8 cellular contexts compared by ENCODE assay signal in the genomic region with DNA sequence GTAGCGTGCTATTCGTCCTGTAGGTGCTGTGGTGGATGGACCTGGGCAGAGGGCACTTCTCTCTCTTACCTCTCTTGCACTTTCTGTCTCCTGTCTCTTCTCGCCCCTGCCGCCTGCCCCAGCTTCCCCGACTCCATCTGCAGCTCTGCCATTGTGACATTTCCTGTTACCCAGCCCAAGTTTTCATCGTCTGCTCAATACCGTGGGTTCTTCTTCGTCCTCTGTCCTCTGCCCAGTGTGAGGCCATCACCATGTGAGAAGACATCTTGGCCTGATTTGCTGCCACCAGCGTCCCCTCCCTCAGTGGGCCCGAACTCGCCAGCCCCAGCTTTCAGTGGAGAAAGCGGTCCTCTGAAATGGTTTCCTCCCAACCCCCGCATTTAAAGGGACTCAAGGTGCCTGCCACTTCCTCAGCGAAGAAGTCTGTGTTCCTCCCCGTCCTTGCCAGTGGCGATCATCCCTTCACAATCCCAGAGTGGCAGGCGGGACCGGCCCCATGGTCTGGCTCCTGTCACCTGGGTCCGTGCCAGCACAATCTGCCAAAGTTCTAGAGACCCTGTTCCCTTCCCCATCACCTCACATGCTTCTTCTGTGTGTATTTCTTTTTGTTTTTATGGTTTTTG. TPM values are rescaled to one million over a fixed set of nuclear protein-coding genes. Genes with fewer than 3 reads are reported as not detected.
DNase-seq lines count a peak whose midpoint lies in the region; ATAC-seq, FAIRE-seq and TF ChIP-seq lines count a peak whose summit lies in the region.

No MANE protein-coding gene starts in this region.

- TF ChIP-seq CTCF in NB4 (IDR thresholded peaks at IDR 0.05; ENCODE audit: low read depth, low read length), result no peak
- no peak for TF ChIP-seq CTCF in K562 (IDR thresholded peaks at IDR 0.05 in 2 of 3, conservative IDR thresholded peaks at IDR 0.05 in 1 of 3; ENCODE audit: insufficient read depth in 2 of 3, low read depth in 1 of 3, low read length in 3 of 3)
- TF ChIP-seq CTCF in neural progenitor cell (IDR thresholded peaks at IDR 0.05), result no peak

- H3K4me2 ChIP-seq in K562 (ENCODE audit: insufficient read depth, low read length) (no peak overlapping the region), neural progenitor cell (no peak overlapping the region)

- POLR2A ChIA-PET in K562 (lab: Yijun Ruan, JAX), result interaction anchor here (0.6 to 1.5 kb wide), 4 partner anchors 9 to 1465 kb away, joined by 3 to 11 read pairs (median 4); a partner anchor contains a TSS

- no peaks in the 10 kb centered on the region for H3F3A ChIP-seq in neural progenitor cell (ENCODE audit: low read depth)

- TF ChIP-seq EP300 in K562 (IDR thresholded peaks at IDR 0.05; ENCODE audit: low read length), result no peak

- no TSS peak for BruUV-seq in K562 (replicated peaks; lab: Mats Ljungman, UMichigan)

- peak overlapping the region; percentile 3 for H3K27ac Mint-ChIP-seq in neural progenitor cell

- TF ChIP-seq RAD21 in K562 (CRISPR knock-in tag; conservative IDR thresholded peaks at IDR 0.05 in 1 of 2, IDR thresholded peaks at IDR 0.05 in 1 of 2), result no peak

- peaks cover 4% of the 10 kb centered on the region for H3K4me1 Mint-ChIP-seq in neural progenitor cell

- H3K4me1 ChIP-seq in K562 (replicated peaks in 1 of 2; ENCODE audit: control insufficient read depth in 2 of 2, insufficient read depth in 2 of 2, low read length in 2 of 2) (peaks cover 9 to 22% of the 10 kb centered on the region in 2 experiments; a peak in 4 of 5 replicates), neural progenitor cell (no peaks in the 10 kb centered on the region)

- peaks cover 4 to 14% of the 10 kb centered on the region in 2 experiments; a peak in 4 of 5 replicates for H3K27me3 ChIP-seq in K562 (ENCODE audit: control insufficient read depth in 2 of 2, insufficient read depth in 2 of 2, low read length in 2 of 2)
- no peaks in the 10 kb centered on the region for H3K27me3 ChIP-seq in neural progenitor cell

- CTCF ChIA-PET in K562 (lab: Yijun Ruan, JAX; ENCODE audit: low intra/inter-chr PET ratio), result no interaction called here

- H3K79me2 ChIP-seq in K562 (ENCODE audit: control insufficient read depth, insufficient read depth, low read length), result no peaks in the 10 kb centered on the region
- H3K79me2 ChIP-seq in neural progenitor cell (ENCODE audit: low read depth), result no peaks in the 10 kb centered on the region

- peak; percentile 11 for ATAC-seq in GM18517 (IDR thresholded peaks at IDR 0.05; ENCODE audit: unreplicated experiment)
- ATAC-seq in K562, result no peak

- H3K9ac ChIP-seq in K562 (ENCODE audit: insufficient read depth in 1 of 2, low read depth in 2 of 2, low read length in 2 of 2) (peak overlapping the region in 1 of 2 experiments; percentile 56; a peak in 1 of 4 replicates), neural progenitor cell (no peak overlapping the region)

- H3K36me3 Mint-ChIP-seq in neural progenitor cell, result peaks cover 12% of the 10 kb centered on the region

- intact Hi-C loops in K562 (cut with micrococcal nuclease), result no loop called here

- H3K9me3 ChIP-seq in K562 (replicated peaks; ENCODE audit: control insufficient read depth, insufficient read depth, low read depth, low read length) (no peaks in the 10 kb centered on the region), neural progenitor cell (ENCODE audit: low read depth) (no peaks in the 10 kb centered on the region)

- no peak overlapping the region for H3K27ac ChIP-seq in K562 (ENCODE audit: extremely low read depth, low read depth, low read length)
- H3K27ac ChIP-seq in neural progenitor cell, result peak overlapping the region; percentile 38

- no peaks in the 10 kb centered on the region for H3K9me1 ChIP-seq in K562 (ENCODE audit: control insufficient read depth, insufficient read depth, low read length)

- H2AFZ ChIP-seq in K562 (ENCODE audit: low read depth, low read length), result no peak overlapping the region
- no peak overlapping the region for H2AFZ ChIP-seq in neural progenitor cell (replicated peaks)

- H3K4me3 Mint-ChIP-seq in neural progenitor cell, result no peak overlapping the region

- H3K27me3 Mint-ChIP-seq in neural progenitor cell (ENCODE audit: insufficient read depth, low read depth), result peaks cover 4% of the 10 kb centered on the region

- 45% methylated on average over 16 of the region's 19 CpGs for WGBS in K562 (ENCODE audit: insufficient coverage, low coverage, missing lambda C conversion rate)

- in situ Hi-C loops in K562 (cut with MboI), result loop anchor here (10.0 kb wide), 1 partner anchor 385 kb away; no protein-coding TSS in a partner anchor

- H3K36me3 ChIP-seq in K562 (ENCODE audit: control insufficient read depth, insufficient read depth, low read length) (peaks cover 3% of the 10 kb centered on the region; the same call in 1 of the 3 replicates), neural progenitor cell (no peaks in the 10 kb centered on the region)

- H3K9me3 Mint-ChIP-seq in neural progenitor cell, result no peaks in the 10 kb centered on the region

- TF ChIP-seq POLR2A in NB4 (IDR thresholded peaks at IDR 0.05; ENCODE audit: extremely low read depth, insufficient read length) (no peak), K562 (conservative IDR thresholded peaks at IDR 0.05) (no peak)

- no peak for FAIRE-seq in K562 (lab: Jason Lieb, UNC)

- DNase-seq in NB4 (ENCODE audit: low read depth) (peak; percentile 69), K562 (ENCODE audit: extremely low read depth in 1 of 4, low spot score in 3 of 4) (no peak), neural progenitor cell (ENCODE audit: low spot score) (no peak), LoVo (ENCODE audit: low spot score) (no peak), NCI-H1092 treated with DMSO at 0.1 percent for 48 hours (lab: John Stamatoyannopoulos, UW) (no peak), HPDE6-E6E7 (ENCODE audit: extremely low spot score) (no peak), hepatic stellate cell (ENCODE audit: low spot score) (no peak)

- H4K20me1 ChIP-seq in K562 (replicated peaks; ENCODE audit: control insufficient read depth, insufficient read depth, low read length) (no peaks in the 10 kb centered on the region; the same call in none of the 2 replicates), neural progenitor cell (ENCODE audit: low read depth) (no peaks in the 10 kb centered on the region)

- H3K4me3 ChIP-seq in NB4 (ENCODE audit: low read depth, low read length) (peak overlapping the region; percentile 46), K562 (no peak overlapping the region), neural progenitor cell (no peak overlapping the region)

RNA-seq across cellular contexts. Expression of a gene that starts 18.0 kb away (rescaled TPM):
- 117 and 121 TPM in 2 replicates for total RNA-seq in K562 (2011; cell fraction: chromatin; rRNA removed; ENCODE audit: low replicate concordance)
- total RNA-seq in K562 (2011; cell fraction: nucleolus; rRNA removed), result 73.6 and 84.5 TPM in 2 replicates
- 118 and 151 TPM in 2 replicates for total RNA-seq in K562 (2011; cell fraction: nucleoplasm; rRNA removed)
- total RNA-seq in K562 (2014; rRNA removed), result 35.9 and 40.7 TPM in 2 replicates
- total RNA-seq in K562 (2014; rRNA removed; fragmentation: Illumina TruSeq; extraction: Trizol), result 28.3 and 32.1 TPM in 2 replicates
- total RNA-seq in K562 (2015; rRNA removed; fragmentation: Illumina TruSeq; extraction: Trizol), result 30.7 and 31.9 TPM in 2 replicates
- 47.4 and 48.0 TPM in 2 replicates for total RNA-seq in K562 (2021)
- polyA plus RNA-seq in K562 (2011; rRNA removed), result 38.9 and 61.7 TPM in 2 replicates
- polyA plus RNA-seq in K562 (2011; cell fraction: cytosol; rRNA removed), result 33.8 and 36.9 TPM in 2 replicates
- 42.9 and 60.6 TPM in 2 replicates for polyA plus RNA-seq in K562 (2011; cell fraction: nucleus; rRNA removed)
- 35.4 and 54.6 TPM in 2 replicates for polyA plus RNA-seq in K562 (2012)
- polyA plus RNA-seq in K562 (2014; fragmentation: Illumina TruSeq; extraction: Trizol), result 60.5 and 66.5 TPM in 2 replicates
- 10 to 100 TPM; 13.0 to 18.0 TPM for polyA plus RNA-seq in K562 (2014; fragmentation: Nextera tagmentation; extraction: Ambion mirVana)
- polyA plus RNA-seq in K562 (2014; rRNA removed), result 52.1 and 53.1 TPM in 2 replicates
- 27.2 and 44.1 TPM in 2 replicates for polyA minus RNA-seq in K562 (2011; rRNA and poly(A)+ RNA removed)
- polyA minus RNA-seq in K562 (2011; cell fraction: cytosol; rRNA and poly(A)+ RNA removed), result 19.2 and 19.4 TPM in 2 replicates
- polyA minus RNA-seq in K562 (2011; cell fraction: nucleus; rRNA and poly(A)+ RNA removed), result 25.9 and 26.5 TPM in 2 replicates
- 28.5 and 31.9 TPM in 2 replicates for total RNA-seq in neural progenitor cell (ENCODE audit: low replicate concordance)

RNA-seq across cellular contexts. Expression of a gene that starts 44.5 kb away (rescaled TPM):
- total RNA-seq in K562 (2011; cell fraction: chromatin; rRNA removed; ENCODE audit: low replicate concordance), result 45.6 and 82.8 TPM in 2 replicates
- 68.5 and 68.6 TPM in 2 replicates for total RNA-seq in K562 (2011; cell fraction: nucleolus; rRNA removed)
- total RNA-seq in K562 (2011; cell fraction: nucleoplasm; rRNA removed), result 61.2 and 66.1 TPM in 2 replicates
- total RNA-seq in K562 (2014; rRNA removed), result 12.3 and 15.6 TPM in 2 replicates
- 13.2 and 14.4 TPM in 2 replicates for total RNA-seq in K562 (2014; rRNA removed; fragmentation: Illumina TruSeq; extraction: Trizol)
- total RNA-seq in K562 (2015; rRNA removed; fragmentation: Illumina TruSeq; extraction: Trizol), result 17.9 and 20.0 TPM in 2 replicates
- total RNA-seq in K562 (2021), result 19.5 and 20.1 TPM in 2 replicates
- 16.8 and 18.3 TPM in 2 replicates for polyA plus RNA-seq in K562 (2011; rRNA removed)
- 16.5 and 17.9 TPM in 2 replicates for polyA plus RNA-seq in K562 (2011; cell fraction: cytosol; rRNA removed)
- 58.2 and 61.1 TPM in 2 replicates for polyA plus RNA-seq in K562 (2011; cell fraction: nucleus; rRNA removed)
- polyA plus RNA-seq in K562 (2012), result 18.6 and 29.4 TPM in 2 replicates
- 18.7 and 21.6 TPM in 2 replicates for polyA plus RNA-seq in K562 (2014; fragmentation: Illumina TruSeq; extraction: Trizol)
- polyA plus RNA-seq in K562 (2014; fragmentation: Nextera tagmentation; extraction: Ambion mirVana), result 1 to 10 TPM; 1.9 to 5.6 TPM
- polyA plus RNA-seq in K562 (2014; rRNA removed), result 13.8 and 16.5 TPM in 2 replicates
- 17.0 and 18.0 TPM in 2 replicates for polyA minus RNA-seq in K562 (2011; rRNA and poly(A)+ RNA removed)
- polyA minus RNA-seq in K562 (2011; cell fraction: cytosol; rRNA and poly(A)+ RNA removed), result 13.9 and 14.6 TPM in 2 replicates
- 17.0 and 26.4 TPM in 2 replicates for polyA minus RNA-seq in K562 (2011; cell fraction: nucleus; rRNA and poly(A)+ RNA removed)
- 13.3 and 19.0 TPM in 2 replicates for total RNA-seq in neural progenitor cell (ENCODE audit: low replicate concordance)

RNA-seq across cellular contexts. Expression of a gene that starts 44.8 kb away (rescaled TPM):
- 51.6 and 62.7 TPM in 2 replicates for total RNA-seq in K562 (2011; cell fraction: chromatin; rRNA removed; ENCODE audit: low replicate concordance)
- total RNA-seq in K562 (2011; cell fraction: nucleolus; rRNA removed), result 34.3 and 36.0 TPM in 2 replicates
- 37.3 and 43.5 TPM in 2 replicates for total RNA-seq in K562 (2011; cell fraction: nucleoplasm; rRNA removed)
- total RNA-seq in K562 (2014; rRNA removed), result 6.2 and 9.8 TPM in 2 replicates
- 10.5 and 11.6 TPM in 2 replicates for total RNA-seq in K562 (2014; rRNA removed; fragmentation: Illumina TruSeq; extraction: Trizol)
- total RNA-seq in K562 (2015; rRNA removed; fragmentation: Illumina TruSeq; extraction: Trizol), result 12.4 and 14.5 TPM in 2 replicates
- 7.8 and 9.2 TPM in 2 replicates for total RNA-seq in K562 (2021)
- 14.5 and 18.7 TPM in 2 replicates for polyA plus RNA-seq in K562 (2011; rRNA removed)
- polyA plus RNA-seq in K562 (2011; cell fraction: cytosol; rRNA removed), result 11.4 and 12.2 TPM in 2 replicates
- polyA plus RNA-seq in K562 (2011; cell fraction: nucleus; rRNA removed), result 29.7 and 49.5 TPM in 2 replicates
- 8.8 and 16.0 TPM in 2 replicates for polyA plus RNA-seq in K562 (2012)
- polyA plus RNA-seq in K562 (2014; fragmentation: Illumina TruSeq; extraction: Trizol), result 11.1 and 14.3 TPM in 2 replicates
- polyA plus RNA-seq in K562 (2014; fragmentation: Nextera tagmentation; extraction: Ambion mirVana), result 1 to 10 TPM; 2.7 to 6.4 TPM
- 14.5 and 14.6 TPM in 2 replicates for polyA plus RNA-seq in K562 (2014; rRNA removed)
- 11.0 and 17.1 TPM in 2 replicates for polyA minus RNA-seq in K562 (2011; rRNA and poly(A)+ RNA removed)
- 2.5 and 4.8 TPM in 2 replicates for polyA minus RNA-seq in K562 (2011; cell fraction: cytosol; rRNA and poly(A)+ RNA removed)
- 11.9 and 12.7 TPM in 2 replicates for polyA minus RNA-seq in K562 (2011; cell fraction: nucleus; rRNA and poly(A)+ RNA removed)
- 21.5 and 28.1 TPM in 2 replicates for total RNA-seq in neural progenitor cell (ENCODE audit: low replicate concordance)
